Comparison of ENCODE assay signal across 8 cellular contexts in the genomic region with DNA sequence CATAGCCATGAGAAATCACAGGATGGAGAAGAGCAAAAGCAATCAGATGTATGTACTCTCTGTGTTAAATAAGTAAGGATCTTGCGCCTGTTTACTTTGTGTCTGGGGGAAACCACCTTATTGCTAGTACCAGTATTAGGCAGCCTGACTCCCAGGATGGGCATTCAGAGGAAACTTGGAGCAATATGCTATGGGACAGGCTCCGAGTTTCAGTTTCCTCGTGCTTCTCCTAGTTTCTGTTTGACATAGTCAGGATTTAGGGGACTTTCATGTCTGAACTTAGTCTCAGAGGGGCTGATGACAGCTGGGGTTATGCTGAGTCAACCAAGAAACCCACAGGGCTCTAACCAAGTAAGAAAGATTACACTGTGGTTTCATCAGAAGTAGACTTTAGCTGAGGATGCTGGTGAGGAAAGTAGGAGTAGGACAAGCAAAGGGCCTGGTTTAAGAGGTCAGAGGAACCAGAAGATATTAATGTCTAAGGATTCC. TPM values are rescaled to one million over a fixed set of nuclear protein-coding genes. Genes with fewer than 3 reads are reported as not detected.
DNase-seq lines count a peak whose midpoint lies in the region; ATAC-seq lines count a peak whose summit lies in the region.

No MANE protein-coding gene starts in this region.

- H3K36me3 Mint-ChIP-seq in T-helper 2 cell treated with Interferon-gamma antibody and Interleukin-4, amounts not matched to agents 5 μg/mL and 100 μg/mL, for 36 hours (ENCODE audit: low read depth): no peaks in the 10 kb centered on the region

- peaks cover 15% of the 10 kb centered on the region for H3K4me1 Mint-ChIP-seq in T-helper 2 cell treated with Interferon-gamma antibody and Interleukin-4, amounts not matched to agents 5 μg/mL and 100 μg/mL, for 36 hours (ENCODE audit: low read depth)

- H3K4me3 Mint-ChIP-seq in T-helper 2 cell treated with Interferon-gamma antibody and Interleukin-4, amounts not matched to agents 5 μg/mL and 100 μg/mL, for 36 hours: peak overlapping the region; percentile 33

- H3K9me3 Mint-ChIP-seq in T-helper 2 cell treated with Interferon-gamma antibody and Interleukin-4, amounts not matched to agents 5 μg/mL and 100 μg/mL, for 36 hours: no peaks in the 10 kb centered on the region

- DNase-seq in activated T-cell treated with anti-CD3 and anti-CD28 coated beads for 48 hours (ENCODE audit: low read depth) (peak; percentile 31), activated T-cell treated with anti-CD3 and anti-CD28 coated beads for 4 hours (no peak), renal cortical epithelial cell (ENCODE audit: low read depth) (peak; percentile 49), NCI-H446 (lab: John Stamatoyannopoulos, UW) (no peak), DMS53 treated with DMSO at 0.1 percent for 48 hours (lab: John Stamatoyannopoulos, UW; ENCODE audit: unreplicated experiment) (no peak), SHP77 treated with DMSO at 0.1 percent for 48 hours (lab: John Stamatoyannopoulos, UW) (no peak)
- DNase-seq in T-helper 2 cell treated with Interferon-gamma antibody and Interleukin-4, amounts not matched to agents 5 μg/mL and 100 μg/mL, for 36 hours (ENCODE audit: low spot score): peak; percentile 68

- peak; percentile 99 for ATAC-seq in HG03039 (IDR thresholded peaks at IDR 0.05; ENCODE audit: unreplicated experiment)

- H3K27ac Mint-ChIP-seq in T-helper 2 cell treated with Interferon-gamma antibody and Interleukin-4, amounts not matched to agents 5 μg/mL and 100 μg/mL, for 36 hours: peak overlapping the region; percentile 59

- H3K27me3 Mint-ChIP-seq in T-helper 2 cell treated with Interferon-gamma antibody and Interleukin-4, amounts not matched to agents 5 μg/mL and 100 μg/mL, for 36 hours (ENCODE audit: low read depth): peaks cover 25% of the 10 kb centered on the region

RNA-seq across cellular contexts. Expression of a gene that starts 13.5 kb away (rescaled TPM):
- 2.1 and 4.5 TPM in 2 replicates for total RNA-seq in renal cortical epithelial cell

Comparison
In these comparisons a context has a peak if more than half of its experiments do, and no peak if none do; other contexts are left out.
1. DNase-seq: peak in activated T-cell treated with anti-CD3 and anti-CD28 coated beads for 48 hours (single experiment), T-helper 2 cell treated with Interferon-gamma antibody and Interleukin-4, amounts not matched to agents 5 μg/mL and 100 μg/mL, for 36 hours (single experiment) and renal cortical epithelial cell (single experiment); none in activated T-cell treated with anti-CD3 and anti-CD28 coated beads for 4 hours (single experiment), NCI-H446 (0 of 2), DMS53 treated with DMSO at 0.1 percent for 48 hours (single experiment) and SHP77 treated with DMSO at 0.1 percent for 48 hours (single experiment).